Comparison of ENCODE assay signal across 13 cellular contexts in genomic region chr3:126979076-126979628, GRCh38.
"Had no signal": no experiment of that assay in that cellular context is flagged by ENCODE, and none has a peak within 500 bp of the region (broad histone marks: within the 10 kb centered on the region; RNA-seq: fewer than 3 reads in every experiment).

No MANE protein-coding gene starts in this region.

- DNase-seq: activated CD4-positive, CD25-positive, alpha-beta regulatory T cell; activated T-cell treated with anti-CD3 and anti-CD28 coated beads, Interleukin-2, amount 50 U/mL, for 1 hour; central memory CD4-positive, alpha-beta T cell; cortex of kidney; effector memory CD4-positive, alpha-beta T cell; gastrocnemius medialis; heart right ventricle; left ventricle myocardium superior; nephron progenitor cell; ovary; small intestine; thyroid gland; uterus had no signal

- ATAC-seq: gastrocnemius medialis, heart right ventricle, left ventricle myocardium superior had no signal

- H3K4me3 Mint-ChIP-seq: nephron progenitor cell had no signal

- H3K4me3 ChIP-seq: gastrocnemius medialis, heart right ventricle, ovary, thyroid gland, uterus had no signal

- H3K4me1 Mint-ChIP-seq: nephron progenitor cell had no signal
